Comparison of ENCODE assay signal across 25 cellular contexts in the genomic region with DNA sequence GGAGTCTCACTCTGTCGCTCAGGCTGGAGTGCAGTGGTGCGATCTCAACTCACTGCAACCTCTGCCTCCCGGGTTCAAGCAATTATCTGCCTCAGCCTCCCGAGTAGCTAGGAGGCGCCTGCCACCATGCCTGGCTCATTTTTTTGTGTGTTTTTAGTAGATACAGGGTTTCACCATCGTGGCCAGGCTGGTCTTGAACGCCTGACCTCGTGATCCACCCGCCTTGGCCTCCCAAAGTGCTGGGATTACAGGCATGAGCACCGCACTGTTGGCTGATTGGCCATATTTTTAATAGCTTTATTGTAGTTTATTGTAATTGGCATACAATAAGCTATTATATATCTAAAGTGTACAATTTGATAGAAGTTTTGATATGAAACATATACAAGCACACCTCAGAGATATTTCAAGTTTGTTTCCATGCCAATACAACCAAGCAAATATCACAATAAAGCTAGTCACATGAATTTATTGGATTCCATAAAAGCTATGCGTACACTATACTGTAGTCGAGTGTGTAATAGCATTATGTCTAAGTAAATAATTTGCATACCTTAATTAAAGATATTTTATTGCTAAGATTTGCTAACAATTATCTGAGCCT. TPM values are rescaled to one million over a fixed set of nuclear protein-coding genes. Genes with fewer than 3 reads are reported as not detected.
A peak's percentile ranks its signal among the peaks of the same experiment; 100 is the strongest.
DNase-seq lines count a peak whose midpoint lies in the region; ATAC-seq, FAIRE-seq and TF ChIP-seq lines count a peak whose summit lies in the region.
"Had no signal": no experiment of that assay in that cellular context is flagged by ENCODE, and none has a peak within 500 bp of the region (broad histone marks: within the 10 kb centered on the region; RNA-seq: fewer than 3 reads in every experiment).

No MANE protein-coding gene starts in this region.

- H3K4me3 Mint-ChIP-seq in activated T-cell treated with anti-CD3 and anti-CD28 coated beads, Interleukin-2, amount 50 U/mL, for 4 hours = no peak overlapping the region
- H3K4me3 Mint-ChIP-seq in Caco-2 (ENCODE audit: unreplicated experiment) = no peak overlapping the region
- H3K4me3 Mint-ChIP-seq: B cell; CD14-positive monocyte; CD4-positive, alpha-beta T cell; CD8-positive, alpha-beta memory T cell; GM23338; H9 had no signal

- H3K36me3 Mint-ChIP-seq in activated T-cell treated with anti-CD3 and anti-CD28 coated beads, Interleukin-2, amount 50 U/mL, for 4 hours (ENCODE audit: insufficient read depth) = no peaks in the 10 kb centered on the region
- H3K36me3 Mint-ChIP-seq in Caco-2 (ENCODE audit: insufficient read depth, unreplicated experiment) = no peaks in the 10 kb centered on the region
- H3K36me3 Mint-ChIP-seq: CD14-positive monocyte; CD8-positive, alpha-beta memory T cell had no signal

- H3K4me1 Mint-ChIP-seq in activated T-cell treated with anti-CD3 and anti-CD28 coated beads, Interleukin-2, amount 50 U/mL, for 4 hours (ENCODE audit: low read depth) = no peaks in the 10 kb centered on the region
- peaks cover 10% of the 10 kb centered on the region for H3K4me1 Mint-ChIP-seq in Caco-2 (ENCODE audit: low read depth, unreplicated experiment)
- H3K4me1 Mint-ChIP-seq: B cell; CD14-positive monocyte; CD8-positive, alpha-beta memory T cell; GM23338; H9 had no signal

- TF ChIP-seq CTCF in C4-2B (conservative IDR thresholded peaks at IDR 0.05) (no peak), pancreas (IDR thresholded peaks at IDR 0.05) (no peak), Caco-2 (IDR thresholded peaks at IDR 0.05; ENCODE audit: insufficient read depth in 1 of 2, low read depth in 1 of 2, low read length in 1 of 2, severe bottlenecking in 1 of 2, unreplicated experiment in 1 of 2) (no peak)

- peaks cover 0 to 5% (median 0%) of the 10 kb centered on the region in 3 donors for H3K4me1 ChIP-seq in pancreas
- H3K4me1 ChIP-seq in Caco-2 = peaks cover 22% of the 10 kb centered on the region
- H3K4me1 ChIP-seq: BLaER1 had no signal

- BruUV-seq in Caco-2 (replicated peaks; lab: Mats Ljungman, UMichigan) = no TSS peak

- no peaks in the 10 kb centered on the region for H3K9me3 ChIP-seq in pancreas
- no peaks in the 10 kb centered on the region for H3K9me3 ChIP-seq in Caco-2
- H3K9me3 ChIP-seq: BLaER1 had no signal

- DNase-seq in pancreas (no peak), OCI-M2 (lab: John Stamatoyannopoulos, UW; ENCODE audit: unreplicated experiment) (no peak), Caco-2 (no peak)
- DNase-seq in activated T-cell treated with anti-CD3 and anti-CD28 coated beads, Interleukin-2, amount 50 U/mL, for 4 hours = no peak
- DNase-seq: Calu3; CD4-positive, alpha-beta T cell; CD8-positive, alpha-beta memory T cell; DMS53; DMS79 treated with DMSO at 0.1 percent for 48 hours; GF-D8; H9 had no signal

- intact Hi-C loops in pancreas (cut with DNase I) (no loop called here), Caco-2 (cut with micrococcal nuclease; ENCODE audit: unreplicated experiment) (no loop called here)

- H3K27me3 Mint-ChIP-seq in activated T-cell treated with anti-CD3 and anti-CD28 coated beads, Interleukin-2, amount 50 U/mL, for 4 hours (ENCODE audit: low read depth) = peaks cover 20% of the 10 kb centered on the region
- H3K27me3 Mint-ChIP-seq in Caco-2 (ENCODE audit: insufficient read depth, unreplicated experiment) = no peaks in the 10 kb centered on the region

- H3K36me3 ChIP-seq in pancreas (no peaks in the 10 kb centered on the region), Caco-2 (ENCODE audit: control insufficient read depth, insufficient read depth, low read length) (no peaks in the 10 kb centered on the region)
- H3K36me3 ChIP-seq: BLaER1 had no signal

- H3K27me3 ChIP-seq in pancreas = no peaks in the 10 kb centered on the region
- H3K27me3 ChIP-seq in Caco-2 (replicated peaks; ENCODE audit: control insufficient read depth, insufficient read depth, low read length) = no peaks in the 10 kb centered on the region
- H3K27me3 ChIP-seq: BLaER1 had no signal

- WGBS in pancreas, 2 donors = 85 to 91% methylated on average over 12 of the region's 12 CpGs

- H3K27ac ChIP-seq in C4-2B (peak overlapping the region; percentile 60), pancreas (no peak overlapping the region)
- H3K27ac ChIP-seq: 22Rv1, BLaER1 had no signal

- FAIRE-seq in colon (lab: Jason Lieb, UNC) = peak; percentile 90
- peak; percentile 56 for FAIRE-seq in pancreas (lab: Jason Lieb, UNC)
- FAIRE-seq: A204.1, GM12891, GM18507 had no signal

- no peak overlapping the region for H3K27ac Mint-ChIP-seq in Caco-2 (ENCODE audit: unreplicated experiment)
- H3K27ac Mint-ChIP-seq: B cell; CD14-positive monocyte; CD4-positive, alpha-beta T cell; CD8-positive, alpha-beta memory T cell; GM23338; H9 had no signal

- CTCF ChIA-PET in Caco-2 (lab: Charles Lee) = no interaction called here

- no peak overlapping the region for H3K4me3 ChIP-seq in pancreas
- no peak overlapping the region for H3K4me3 ChIP-seq in Caco-2 (ENCODE audit: low read depth, low read length)
- H3K4me3 ChIP-seq: BLaER1, GM23338 had no signal

- no peak for ATAC-seq in pancreas
- ATAC-seq in activated T-cell treated with anti-CD3 and anti-CD28 coated beads, Interleukin-2, amount 50 U/mL, for 4 hours = no peak
- ATAC-seq: GM23338, HCT116 had no signal

- H3K9me3 Mint-ChIP-seq in activated T-cell treated with anti-CD3 and anti-CD28 coated beads, Interleukin-2, amount 50 U/mL, for 4 hours = no peaks in the 10 kb centered on the region
- no peaks in the 10 kb centered on the region for H3K9me3 Mint-ChIP-seq in Caco-2 (ENCODE audit: unreplicated experiment)
- H3K9me3 Mint-ChIP-seq: CD4-positive, alpha-beta T cell; CD8-positive, alpha-beta memory T cell; GM23338; H9 had no signal

- POLR2A ChIA-PET in Caco-2 (lab: Charles Lee) = no interaction called here

RNA-seq across cellular contexts. Expression of a gene that starts 5.6 kb away (rescaled TPM):
- total RNA-seq in pancreas (10 to 100 TPM in 4 of 6 donors, 1 to 10 TPM in 2; 6.0 to 28.2 (median 13.1) TPM), Caco-2 (2022) (not detected in 2 replicates)
- 10 to 100 TPM; 17.2 to 44.6 TPM for polyA plus RNA-seq in pancreas
- not detected for total RNA-seq in activated T-cell treated with anti-CD3 and anti-CD28 coated beads, Interleukin-2, amount 50 U/mL, for 4 hours
- total RNA-seq: B cell; CD8-positive, alpha-beta memory T cell; Daoy; G401; GM23338; H9 had no signal
- polyA plus RNA-seq: AG04450; CD14-positive monocyte; CD8-positive, alpha-beta memory T cell; GM23338 had no signal
